ENCODE assay signal across 8 cellular contexts in the genomic region with DNA sequence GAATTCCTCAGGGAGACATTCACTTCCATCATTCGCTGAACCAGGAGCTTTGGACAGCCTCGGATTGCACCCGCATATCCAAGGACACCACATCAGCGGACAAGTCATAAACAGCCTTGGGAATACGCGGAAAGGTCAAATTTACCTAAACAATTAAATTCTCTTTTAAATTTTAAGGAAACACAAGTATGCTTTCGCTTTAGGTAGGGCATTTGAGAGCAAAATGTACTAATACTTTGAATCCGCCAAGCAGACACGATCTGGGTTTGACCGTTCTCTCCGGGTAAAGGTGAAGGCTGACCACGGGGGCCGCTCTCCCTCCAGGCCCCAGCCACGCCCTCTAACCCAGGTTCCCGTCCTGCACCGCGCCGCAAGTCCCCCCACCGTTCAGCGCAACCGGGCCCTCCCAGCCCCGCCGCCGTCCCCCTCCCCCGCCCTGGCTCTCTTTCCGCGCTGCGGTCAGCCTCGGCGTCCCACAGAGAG. TPM values are rescaled to one million over a fixed set of nuclear protein-coding genes. Genes with fewer than 3 reads are reported as not detected.
DNase-seq lines count a peak whose midpoint lies in the region; ATAC-seq, FAIRE-seq and TF ChIP-seq lines count a peak whose summit lies in the region.

No MANE protein-coding gene starts in this region.

- CTCF ChIA-PET in activated B cell treated with CpG ODN at 0.5 μM for 24 hours (lab: Charles Lee) = interaction anchor here (1.2 kb wide), 1 partner anchor 9 kb away, joined by 7 read pairs; no protein-coding TSS in a partner anchor
- CTCF ChIA-PET in HepG2 (lab: Yijun Ruan, JAX; ENCODE audit: low intra/inter-chr PET ratio, low total read pairs) = no interaction called here

- peak; percentile 47 to 65; a peak in 2 of 4 replicates for TF ChIP-seq POLR2A in HepG2 (IDR thresholded peaks at IDR 0.05; ENCODE audit: insufficient read depth in 1 of 2, low read depth in 2 of 2, low read length in 2 of 2)

- H3K4me3 Mint-ChIP-seq in activated B cell treated with CpG ODN at 0.5 μM for 24 hours = peak overlapping the region; percentile 100

- peaks cover 43% of the 10 kb centered on the region for H3K4me1 Mint-ChIP-seq in activated B cell treated with CpG ODN at 0.5 μM for 24 hours

- WGBS in HepG2 (ENCODE audit: low lambda C conversion rate) = under 1% methylated on average over 22 of the region's 30 CpGs

- no peak; a peak in 1 of 4 replicates for TF ChIP-seq EP300 in HepG2 (IDR thresholded peaks at IDR 0.05; ENCODE audit: low read depth in 2 of 2, low read length in 2 of 2)
- no peak for TF ChIP-seq EP300 in HepG2 (CRISPR knock-in tag; IDR thresholded peaks at IDR 0.05; ENCODE audit: borderline replicate concordance)

- H4K20me1 ChIP-seq in HepG2 (ENCODE audit: insufficient read depth, low read length) = peaks cover 8% of the 10 kb centered on the region; the same call in 1 of the 2 replicates

- peak overlapping the region; percentile 82 for H3K9ac ChIP-seq in HepG2 (ENCODE audit: insufficient read depth, low read depth, low read length)

- ATAC-seq in GM18867 (IDR thresholded peaks at IDR 0.05; ENCODE audit: unreplicated experiment) (peak; percentile 74), HG03095 (IDR thresholded peaks at IDR 0.05; ENCODE audit: unreplicated experiment) (peak; percentile 70), activated B cell treated with CpG ODN at 0.5 μM for 24 hours (ENCODE audit: low read depth) (peak; percentile 80), HepG2 (peak; percentile 93)

- no peaks in the 10 kb centered on the region for H3K27me3 ChIP-seq in HepG2 (ENCODE audit: control insufficient read depth in 1 of 2, insufficient read depth in 2 of 2, low read length in 2 of 2)

- H3K4me2 ChIP-seq in HepG2 (ENCODE audit: low read depth, low read length) = peak overlapping the region; percentile 82

- H3K36me3 Mint-ChIP-seq in activated B cell treated with CpG ODN at 0.5 μM for 24 hours (ENCODE audit: low read depth) = peaks cover 6% of the 10 kb centered on the region

- H3K4me1 ChIP-seq in HepG2 (ENCODE audit: insufficient read depth, low read length) = peaks cover 40% of the 10 kb centered on the region

- no peaks in the 10 kb centered on the region for H3K27me3 Mint-ChIP-seq in activated B cell treated with CpG ODN at 0.5 μM for 24 hours

- TF ChIP-seq CTCF in AG09319 (IDR thresholded peaks at IDR 0.05; ENCODE audit: low read depth, low read length) (no peak), activated B cell treated with CpG ODN at 0.5 μM for 24 hours (IDR thresholded peaks at IDR 0.05) (no peak), HepG2 (CRISPR knock-in tag; IDR thresholded peaks at IDR 0.05) (no peak)

- H3K79me2 ChIP-seq in HepG2 (ENCODE audit: insufficient read depth, low read length) = peaks cover 36% of the 10 kb centered on the region

- no peaks in the 10 kb centered on the region for H3K36me3 ChIP-seq in HepG2 (replicated peaks in 1 of 2; ENCODE audit: control insufficient read depth in 1 of 2, insufficient read depth in 2 of 2, low read length in 2 of 2)

- POLR2A ChIA-PET in activated B cell treated with CpG ODN at 0.5 μM for 24 hours (lab: Charles Lee) = interaction anchor here (3.3 kb wide), 1 partner anchor 62 kb away, joined by 35 read pairs; the partner anchor contains the start of gene RABGGTB
- POLR2A ChIA-PET in HepG2 (lab: Yijun Ruan, JAX) = interaction anchor here (0.5 to 2.1 kb wide), 8 partner anchors 13 to 108 kb away, joined by 3 to 21 read pairs (median 3); partner anchors contain the start of gene RABGGTB

- H3K4me3 ChIP-seq in HepG2 (replicated peaks in 1 of 3; ENCODE audit: insufficient read depth in 1 of 3, low read depth in 2 of 3, low read length in 3 of 3) = peak overlapping the region; percentile 86 to 98 (median 95)

- no peak overlapping the region for H2AFZ ChIP-seq in HepG2 (ENCODE audit: low read length)

- intact Hi-C loops in activated B cell treated with CpG ODN at 0.5 μM for 24 hours (cut with micrococcal nuclease) (loop anchor here (1.0 to 10.0 kb wide), 7 partner anchors 21 to 1959 kb away; partner anchors contain the start of genes CRYZ, FPGT, LRRIQ3 and RABGGTB), HepG2 (cut with micrococcal nuclease; ENCODE audit: unreplicated experiment) (loop anchor here (1.0 to 2.0 kb wide), 2 partner anchors 47 to 109 kb away; no protein-coding TSS in a partner anchor)

- no TSS peak for BruUV-seq in HepG2 (replicated peaks; lab: Mats Ljungman, UMichigan)

- TF ChIP-seq RAD21 in HepG2 (CRISPR knock-in tag; IDR thresholded peaks at IDR 0.05) = no peak

- peak overlapping the region; percentile 91 for H3K27ac ChIP-seq in HepG2 (ENCODE audit: extremely low read length, insufficient read depth, low read length)

- FAIRE-seq in HepG2 (lab: Jason Lieb, UNC) = no peak

- in situ Hi-C loops in HepG2 (cut with HindIII; ENCODE audit: extremely low pct_ligation_motif_present, low pct_unique_long_range_greater_than_20kb) = no loop called here

- H3K9me3 ChIP-seq in HepG2 (ENCODE audit: low read length) = no peaks in the 10 kb centered on the region

- DNase-seq in AG09319 (ENCODE audit: extremely low read depth, low read depth) = peak; percentile 46
- DNase-seq in NCI-H2196 (lab: John Stamatoyannopoulos, UW; ENCODE audit: unreplicated experiment) = peak; percentile 76
- DNase-seq in activated B cell treated with CpG ODN at 0.5 μM for 24 hours = no peak
- DNase-seq in dermis blood vessel endothelial cell = peak; percentile 84
- peak; percentile 83 for DNase-seq in HepG2 (ENCODE audit: low spot score)
- peak; percentile 72 for DNase-seq in stimulated activated CD4-positive, alpha-beta T cell treated with anti-CD3 and anti-CD28 coated beads, Interleukin-4, amount 100 ng/mL, for 1 hour

- peak overlapping the region; percentile 94 for H3K27ac Mint-ChIP-seq in activated B cell treated with CpG ODN at 0.5 μM for 24 hours

- H3K9me3 Mint-ChIP-seq in activated B cell treated with CpG ODN at 0.5 μM for 24 hours = no peaks in the 10 kb centered on the region

TF ChIP-seq in HepG2, 621 proteins besides CTCF, POLR2A, EP300 and RAD21 (continues in another document):
- no peak for TF ChIP-seq HNF4G (IDR thresholded peaks at IDR 0.05; ENCODE audit: borderline replicate concordance, low read depth, low read length)
- no peak for TF ChIP-seq HNF4G (CRISPR knock-in tag; IDR thresholded peaks at IDR 0.05; ENCODE audit: borderline replicate concordance, low read depth)
- TF ChIP-seq FOXK1 (CRISPR knock-in tag; IDR thresholded peaks at IDR 0.05; ENCODE audit: borderline replicate concordance, low read depth) = 0 out of 2 replicates have a peak, but pooled peaks have one; percentile 15
- TF ChIP-seq TFE3 (CRISPR knock-in tag; IDR thresholded peaks at IDR 0.05) = 0 out of 2 replicates have a peak, but pooled peaks have one; percentile 5
- no peak for TF ChIP-seq ZNF224 (CRISPR knock-in tag; IDR thresholded peaks at IDR 0.05)

RNA-seq across cellular contexts. Expression of gene ACADM, which starts 0.5 kb away (rescaled TPM):
- 49.4 and 49.9 TPM in 2 replicates for total RNA-seq in activated B cell treated with CpG ODN at 0.5 μM for 24 hours
- 47.0 and 57.8 TPM in 2 replicates for total RNA-seq in dermis blood vessel endothelial cell
- total RNA-seq in HepG2 (2016; rRNA removed; fragmentation: Illumina TruSeq; extraction: Trizol) = 92.2 and 133 TPM in 2 replicates
- total RNA-seq in HepG2 (2016; cell fraction: cytosol; rRNA removed; fragmentation: Illumina TruSeq; extraction: Trizol; ENCODE audit: low read depth) = 22.1 and 22.6 TPM in 2 replicates
- 91.7 and 143 TPM in 2 replicates for total RNA-seq in HepG2 (2016; cell fraction: insoluble cytoplasmic fraction; rRNA removed; fragmentation: Illumina TruSeq; extraction: Trizol)
- 24.5 and 27.9 TPM in 2 replicates for total RNA-seq in HepG2 (2016; cell fraction: membrane; rRNA removed; fragmentation: Illumina TruSeq; extraction: Trizol)
- 52.8 and 55.5 TPM in 2 replicates for total RNA-seq in HepG2 (2016; cell fraction: nucleus; rRNA removed; fragmentation: Illumina TruSeq; extraction: Trizol)
- 37.1 and 43.7 TPM in 2 replicates for polyA plus RNA-seq in HepG2 (2011; rRNA removed)
- polyA plus RNA-seq in HepG2 (2011; cell fraction: cytosol; rRNA removed) = 19.2 and 30.6 TPM in 2 replicates
- 16.8 and 25.8 TPM in 2 replicates for polyA plus RNA-seq in HepG2 (2011; cell fraction: nucleus; rRNA removed)
- 65.4 and 101 TPM in 2 replicates for polyA plus RNA-seq in HepG2 (2012)
- 7.0 and 7.2 TPM in 2 replicates for polyA plus RNA-seq in HepG2 (2016; cell fraction: cytosol; fragmentation: Illumina TruSeq; extraction: Trizol; ENCODE audit: low read depth)
- polyA plus RNA-seq in HepG2 (2016; cell fraction: insoluble cytoplasmic fraction; fragmentation: Illumina TruSeq; extraction: Trizol; ENCODE audit: low read depth) = 113 and 123 TPM in 2 replicates
- polyA plus RNA-seq in HepG2 (2016; cell fraction: membrane; fragmentation: Illumina TruSeq; extraction: Trizol; ENCODE audit: low read depth) = 14.2 and 14.7 TPM in 2 replicates
- polyA plus RNA-seq in HepG2 (2016; cell fraction: nucleus; fragmentation: Illumina TruSeq; extraction: Trizol; ENCODE audit: insufficient read depth, low read depth) = 45.9 and 47.6 TPM in 2 replicates
- polyA minus RNA-seq in HepG2 (2011; rRNA and poly(A)+ RNA removed; ENCODE audit: low replicate concordance) = 7.9 and 12.5 TPM in 2 replicates
- 18.5 and 23.1 TPM in 2 replicates for polyA minus RNA-seq in HepG2 (2011; cell fraction: cytosol; rRNA and poly(A)+ RNA removed)
- 85.0 and 85.5 TPM in 2 replicates for polyA minus RNA-seq in HepG2 (2011; cell fraction: nucleus; rRNA and poly(A)+ RNA removed)
